8 cellular contexts compared by ENCODE assay signal in genomic region chr9:127763918-127764384, GRCh38. TPM values are rescaled to one million over a fixed set of nuclear protein-coding genes. Genes with fewer than 3 reads are reported as not detected.
A peak's percentile ranks its signal among the peaks of the same experiment; 100 is the strongest.
DNase-seq lines count a peak whose midpoint lies in the region; ATAC-seq and TF ChIP-seq lines count a peak whose summit lies in the region.

No MANE protein-coding gene starts in this region.

- H3K27ac ChIP-seq in esophagus muscularis mucosa (replicated peaks in 1 of 4) (peak overlapping the region in 3 of 4 donors; percentile 58 to 71 (median 63)), parathyroid adenoma (peak overlapping the region; percentile 77)

- H3K27me3 ChIP-seq in esophagus muscularis mucosa (peaks cover 0 to 59% (median 0%) of the 10 kb centered on the region in 4 donors), parathyroid adenoma (ENCODE audit: control insufficient read depth, insufficient read depth, low read length) (no peaks in the 10 kb centered on the region)

- no peak overlapping the region for H3K9ac ChIP-seq in parathyroid adenoma

- H3K36me3 Mint-ChIP-seq in T-helper 17 cell (ENCODE audit: low read depth), result peaks cover 2% of the 10 kb centered on the region

- H3K27ac Mint-ChIP-seq in T-helper 17 cell, result peak overlapping the region; percentile 96

- no peak for TF ChIP-seq POLR2A in esophagus muscularis mucosa (IDR thresholded peaks at IDR 0.05; ENCODE audit: low read depth)

- intact Hi-C loops in esophagus muscularis mucosa (cut with DNase I), result no loop called here

- peak; percentile 14 for DNase-seq in SKM-1 treated with dmso at 0.1 percent for 144 hours (lab: John Stamatoyannopoulos, UW; ENCODE audit: unreplicated experiment)
- no peak for DNase-seq in SKM-1 (lab: John Stamatoyannopoulos, UW; ENCODE audit: unreplicated experiment)
- DNase-seq in T-helper 17 cell, result no peak
- no peak for DNase-seq in esophagus muscularis mucosa (ENCODE audit: extremely low spot score)
- DNase-seq in NCI-H1105 (lab: John Stamatoyannopoulos, UW), result no peak
- DNase-seq in DMS114 treated with DMSO at 0.1 percent for 48 hours (lab: John Stamatoyannopoulos, UW; ENCODE audit: unreplicated experiment), result no peak
- no peak for DNase-seq in NCI-H1417 treated with DMSO at 0.1 percent for 48 hours (lab: John Stamatoyannopoulos, UW)

- peak; percentile 42 for ATAC-seq in T-helper 17 cell

- TF ChIP-seq EP300 in esophagus muscularis mucosa (IDR thresholded peaks at IDR 0.05), result peak; percentile 67

- H3K4me3 Mint-ChIP-seq in T-helper 17 cell, result no peak overlapping the region

- H2AFZ ChIP-seq in parathyroid adenoma, result no peak overlapping the region

- H3K9me3 ChIP-seq in T-helper 17 cell (ENCODE audit: control insufficient read depth, low read length, poor library complexity, severe bottlenecking), result no peaks in the 10 kb centered on the region
- no peaks in the 10 kb centered on the region for H3K9me3 ChIP-seq in esophagus muscularis mucosa
- H3K9me3 ChIP-seq in parathyroid adenoma (ENCODE audit: control insufficient read depth, low read length), result no peaks in the 10 kb centered on the region

- TF ChIP-seq CTCF in esophagus muscularis mucosa (IDR thresholded peaks at IDR 0.05), result peak in 2 of 3 experiments; percentile 28 to 37
- no peak for TF ChIP-seq CTCF in parathyroid adenoma (IDR thresholded peaks at IDR 0.05)

- peaks cover 32 to 50% (median 42%) of the 10 kb centered on the region in 4 donors for H3K4me1 ChIP-seq in esophagus muscularis mucosa
- no peaks in the 10 kb centered on the region for H3K4me1 ChIP-seq in parathyroid adenoma

- peaks cover 49% of the 10 kb centered on the region for H3K4me1 Mint-ChIP-seq in T-helper 17 cell

- no peak overlapping the region for H3K4me3 ChIP-seq in esophagus muscularis mucosa
- no peak overlapping the region for H3K4me3 ChIP-seq in parathyroid adenoma (ENCODE audit: low read depth, low read length)

- WGBS in esophagus muscularis mucosa, result 50% methylated on average over 7 of the region's 7 CpGs

- H3K36me3 ChIP-seq in esophagus muscularis mucosa, result peaks cover 0 to 25% (median 0%) of the 10 kb centered on the region in 4 donors
- no peaks in the 10 kb centered on the region for H3K36me3 ChIP-seq in parathyroid adenoma (ENCODE audit: control insufficient read depth, insufficient read depth, low read length)

- no peaks in the 10 kb centered on the region for H3K79me2 ChIP-seq in parathyroid adenoma

- no peaks in the 10 kb centered on the region for H3K27me3 Mint-ChIP-seq in T-helper 17 cell

- H3K4me2 ChIP-seq in parathyroid adenoma (ENCODE audit: low read length), result no peak overlapping the region

RNA-seq across cellular contexts. Expression of gene SH2D3C, which starts 14.5 kb away (rescaled TPM):
- total RNA-seq in T-helper 17 cell, result 10 to 100 TPM; 15.9 to 27.2 TPM
- total RNA-seq in esophagus muscularis mucosa, result 10 to 100 TPM in 3 of 4 donors, 1 to 10 TPM in 1; 5.0 to 18.1 (median 14.3) TPM

RNA-seq across cellular contexts. Expression of gene CDK9, which starts 21.9 kb away (rescaled TPM):
- 100 to 1,000 TPM; 107 to 123 TPM for total RNA-seq in T-helper 17 cell
- total RNA-seq in esophagus muscularis mucosa, result 10 to 100 TPM; 54.4 to 79.6 (median 71.7) TPM

RNA-seq across cellular contexts. Expression of gene TOR2A, which starts 28.9 kb away (rescaled TPM):
- 10 to 100 TPM in 1 of 2 donors, 1 to 10 TPM in 1; 9.4 to 10.5 TPM for total RNA-seq in T-helper 17 cell
- 1 to 10 TPM; 5.4 to 9.2 (median 7.0) TPM for total RNA-seq in esophagus muscularis mucosa

RNA-seq across cellular contexts. Expression of gene FPGS, which starts 38.7 kb away (rescaled TPM):
- total RNA-seq in T-helper 17 cell, result 10 to 100 TPM; 71.2 to 80.6 TPM
- 10 to 100 TPM; 36.1 to 56.3 (median 50.1) TPM for total RNA-seq in esophagus muscularis mucosa

RNA-seq across cellular contexts. Expression of gene TTC16, which starts 48.1 kb away (rescaled TPM):
- total RNA-seq in T-helper 17 cell (1 to 10 TPM; 3.7 to 4.3 TPM), esophagus muscularis mucosa (under 1 TPM in 3 of 4 donors, not detected in 1; under 0.01 to 0.17 (median 0.11) TPM)
